8 cellular contexts compared by ENCODE assay signal in genomic region chr11:106087815-106088435, GRCh38. TPM values are rescaled to one million over a fixed set of nuclear protein-coding genes. Genes with fewer than 3 reads are reported as not detected.
DNase-seq lines count a peak whose midpoint lies in the region; ATAC-seq, FAIRE-seq and TF ChIP-seq lines count a peak whose summit lies in the region.

No MANE protein-coding gene starts in this region.

- DNase-seq in natural killer cell, result peak; percentile 33
- no peak for DNase-seq in natural killer cell treated with Interleukin-12 subunit alpha and Interleukin-12 subunit beta and Interleukin-15 and Interleukin-18, amount 100 ng/mL, for 72 hours (ENCODE audit: low spot score)
- DNase-seq in brain microvascular endothelial cell, result peak; percentile 63
- no peak for DNase-seq in keratinocyte (ENCODE audit: low read depth, low spot score)
- peak; percentile 29 to 40 for DNase-seq in stimulated activated CD4-positive, alpha-beta T cell treated with anti-CD3 and anti-CD28 coated beads, Interleukin-2, amount 100 ng/mL, for 48 hours

- H3K27ac Mint-ChIP-seq in natural killer cell, result peak overlapping the region; percentile 6 to 70
- H3K27ac Mint-ChIP-seq in natural killer cell treated with Interleukin-12 subunit alpha and Interleukin-12 subunit beta and Interleukin-15 and Interleukin-18, amount 100 ng/mL, for 72 hours, result no peak overlapping the region

- H3K27me3 ChIP-seq in KMS-11 (ENCODE audit: insufficient read depth, low read depth) (no peaks in the 10 kb centered on the region), SU-DHL-6 (ENCODE audit: low read length) (no peaks in the 10 kb centered on the region), brain microvascular endothelial cell (replicated peaks) (no peaks in the 10 kb centered on the region), keratinocyte (ENCODE audit: control insufficient read depth, extremely low read depth, insufficient read depth, low read length) (no peaks in the 10 kb centered on the region)

- ATAC-seq in natural killer cell (peak; percentile 72 to 89 (median 81)), HG03097 (IDR thresholded peaks at IDR 0.05; ENCODE audit: low FRiP score, unreplicated experiment) (no peak)
- ATAC-seq in natural killer cell treated with Interleukin-12 subunit alpha and Interleukin-12 subunit beta and Interleukin-15 and Interleukin-18, amount 100 ng/mL, for 72 hours, result no peak

- H3K4me3 ChIP-seq in KMS-11 (IDR thresholded peaks at IDR 0.05; ENCODE audit: insufficient read depth, low read depth, low read length), result no peak overlapping the region
- no peak overlapping the region for H3K4me3 ChIP-seq in SU-DHL-6 (ENCODE audit: insufficient read depth, low read length, poor library complexity, severe bottlenecking)
- no peak overlapping the region for H3K4me3 ChIP-seq in brain microvascular endothelial cell (ENCODE audit: low read depth, low read length)
- peak overlapping the region in 1 of 3 experiments; percentile 22 for H3K4me3 ChIP-seq in keratinocyte (ENCODE audit: control insufficient read depth in 2 of 3, extremely low read depth in 1 of 3, insufficient read depth in 2 of 3, low read depth in 1 of 3, low read length in 3 of 3)

- H3K4me1 Mint-ChIP-seq in natural killer cell, result peaks cover 27 to 47% of the 10 kb centered on the region in 2 donors
- H3K4me1 Mint-ChIP-seq in natural killer cell treated with Interleukin-12 subunit alpha and Interleukin-12 subunit beta and Interleukin-15 and Interleukin-18, amount 100 ng/mL, for 72 hours (ENCODE audit: low read depth in 2 of 2), result peaks cover 17 to 40% of the 10 kb centered on the region in 2 donors

- H3K4me1 ChIP-seq in KMS-11 (ENCODE audit: low read depth, poor library complexity, severe bottlenecking) (peaks cover 15% of the 10 kb centered on the region), keratinocyte (ENCODE audit: control insufficient read depth, extremely low read depth, insufficient read depth, low read length) (peaks cover 26% of the 10 kb centered on the region)

- TF ChIP-seq CTCF in natural killer cell (IDR thresholded peaks at IDR 0.05), result peak; percentile 91
- peak; percentile 81 for TF ChIP-seq CTCF in KMS-11 (conservative IDR thresholded peaks at IDR 0.05; ENCODE audit: low read depth, low read length)
- peak; percentile 75 for TF ChIP-seq CTCF in SU-DHL-6 (IDR thresholded peaks at IDR 0.05; ENCODE audit: insufficient read depth, low read length, poor library complexity, severe bottlenecking)
- TF ChIP-seq CTCF in brain microvascular endothelial cell (IDR thresholded peaks at IDR 0.05; ENCODE audit: low read depth, low read length, missing control alignments), result peak; percentile 88
- peak; percentile 65 to 83 (median 76) for TF ChIP-seq CTCF in keratinocyte (optimal IDR thresholded peaks at IDR 0.05 in 1 of 3, IDR thresholded peaks at IDR 0.05 in 1 of 3, conservative IDR thresholded peaks at IDR 0.05 in 1 of 3; ENCODE audit: extremely low read depth in 1 of 3, insufficient read depth in 2 of 3, low read length in 3 of 3)

- no peaks in the 10 kb centered on the region for H3K27me3 Mint-ChIP-seq in natural killer cell (ENCODE audit: low read depth in 2 of 2)
- no peaks in the 10 kb centered on the region for H3K27me3 Mint-ChIP-seq in natural killer cell treated with Interleukin-12 subunit alpha and Interleukin-12 subunit beta and Interleukin-15 and Interleukin-18, amount 100 ng/mL, for 72 hours

- H4K20me1 ChIP-seq in KMS-11 (ENCODE audit: insufficient read depth), result peaks cover 4% of the 10 kb centered on the region; the same call in 1 of the 2 replicates
- peaks cover 24% of the 10 kb centered on the region for H4K20me1 ChIP-seq in SU-DHL-6 (ENCODE audit: low read depth, low read length)
- H4K20me1 ChIP-seq in keratinocyte (ENCODE audit: control insufficient read depth, extremely low read depth, insufficient read depth, low read length), result peaks cover 3% of the 10 kb centered on the region

- dilution Hi-C loops in keratinocyte (cut with MboI; ENCODE audit: extremely low pct_ligation_motif_present, low sequenced_read_pairs), result no loop called here

- H3K9me3 ChIP-seq in SU-DHL-6 (ENCODE audit: insufficient read depth, low read length) (no peaks in the 10 kb centered on the region), keratinocyte (ENCODE audit: control insufficient read depth, low read depth, low read length) (no peaks in the 10 kb centered on the region)

- no peaks in the 10 kb centered on the region for H3K9me2 ChIP-seq in SU-DHL-6 (replicated peaks; ENCODE audit: insufficient read depth, low read length)

- no peak overlapping the region for H2AFZ ChIP-seq in KMS-11 (ENCODE audit: low read depth)
- no peak overlapping the region for H2AFZ ChIP-seq in SU-DHL-6 (ENCODE audit: low read depth, low read length, severe bottlenecking)
- no peak overlapping the region for H2AFZ ChIP-seq in keratinocyte (ENCODE audit: control insufficient read depth, low read length)

- no peaks in the 10 kb centered on the region for H3K9me1 ChIP-seq in keratinocyte (ENCODE audit: control insufficient read depth, extremely low read depth, insufficient read depth, low read length)

- H3K36me3 Mint-ChIP-seq in natural killer cell, result no peaks in the 10 kb centered on the region
- peaks cover 4% of the 10 kb centered on the region for H3K36me3 Mint-ChIP-seq in natural killer cell treated with Interleukin-12 subunit alpha and Interleukin-12 subunit beta and Interleukin-15 and Interleukin-18, amount 100 ng/mL, for 72 hours

- in situ Hi-C loops in brain microvascular endothelial cell (cut with HindIII; ENCODE audit: low pct_ligation_motif_present, low sequenced_read_pairs), result no loop called here

- H3K9ac ChIP-seq in KMS-11 (no peak overlapping the region), SU-DHL-6 (ENCODE audit: low read length) (no peak overlapping the region), keratinocyte (ENCODE audit: control insufficient read depth, extremely low read depth, insufficient read depth, low read length) (peak overlapping the region; percentile 15)

- H3K4me3 Mint-ChIP-seq in natural killer cell, result no peak overlapping the region
- H3K4me3 Mint-ChIP-seq in natural killer cell treated with Interleukin-12 subunit alpha and Interleukin-12 subunit beta and Interleukin-15 and Interleukin-18, amount 100 ng/mL, for 72 hours, result no peak overlapping the region

- no peaks in the 10 kb centered on the region for H3K36me3 ChIP-seq in KMS-11 (ENCODE audit: insufficient read depth)
- peaks cover 28% of the 10 kb centered on the region for H3K36me3 ChIP-seq in SU-DHL-6 (ENCODE audit: low read length)
- H3K36me3 ChIP-seq in brain microvascular endothelial cell (replicated peaks), result peaks cover 3% of the 10 kb centered on the region
- H3K36me3 ChIP-seq in keratinocyte (ENCODE audit: control insufficient read depth in 2 of 2, extremely low read depth in 1 of 2, insufficient read depth in 2 of 2, low read length in 2 of 2), result peaks cover 0 to 3% of the 10 kb centered on the region in 2 experiments

- peaks cover 3% of the 10 kb centered on the region; the same call in 1 of the 2 replicates for H3F3A ChIP-seq in SU-DHL-6 (ENCODE audit: insufficient read depth)

- FAIRE-seq in keratinocyte (lab: Jason Lieb, UNC), result peak; percentile 71

- H3K4me2 ChIP-seq in KMS-11 (no peak overlapping the region), SU-DHL-6 (ENCODE audit: low read depth, low read length, poor library complexity, severe bottlenecking) (peak overlapping the region; percentile 11), keratinocyte (ENCODE audit: control insufficient read depth, extremely low read depth, insufficient read depth, low read depth, low read length) (peak overlapping the region; percentile 58)

- peaks cover 24% of the 10 kb centered on the region for H3K79me2 ChIP-seq in KMS-11 (ENCODE audit: insufficient read depth, low read depth)
- H3K79me2 ChIP-seq in SU-DHL-6 (ENCODE audit: insufficient read depth, low read length), result peaks cover 72% of the 10 kb centered on the region
- H3K79me2 ChIP-seq in keratinocyte (ENCODE audit: control insufficient read depth, insufficient read depth, low read length), result peaks cover 70% of the 10 kb centered on the region

- intact Hi-C loops in natural killer cell (cut with micrococcal nuclease), result no loop called here

- H3K9me3 Mint-ChIP-seq in natural killer cell, result no peaks in the 10 kb centered on the region
- H3K9me3 Mint-ChIP-seq in natural killer cell treated with Interleukin-12 subunit alpha and Interleukin-12 subunit beta and Interleukin-15 and Interleukin-18, amount 100 ng/mL, for 72 hours, result no peaks in the 10 kb centered on the region

- H3K27ac ChIP-seq in KMS-11, result no peak overlapping the region
- H3K27ac ChIP-seq in SU-DHL-6 (ENCODE audit: low read depth, low read length), result no peak overlapping the region
- H3K27ac ChIP-seq in brain microvascular endothelial cell, result no peak overlapping the region
- H3K27ac ChIP-seq in keratinocyte (ENCODE audit: control insufficient read depth, insufficient read depth, low read length), result peak overlapping the region; percentile 31

RNA-seq across cellular contexts. Expression of gene AASDHPPT, which starts 10.5 kb away (rescaled TPM):
- 10 to 100 TPM; 18.7 to 30.6 (median 23.9) TPM for total RNA-seq in natural killer cell
- total RNA-seq in natural killer cell treated with Interleukin-12 subunit alpha and Interleukin-12 subunit beta and Interleukin-15 and Interleukin-18, amount 100 ng/mL, for 72 hours, result 10 to 100 TPM; 36.8 to 37.5 TPM
- polyA plus RNA-seq in keratinocyte, result 30.2 to 53.0 TPM (median 30.4 TPM) in 3 replicates
- polyA plus RNA-seq in keratinocyte (2011; ENCODE audit: low read depth), result 113 TPM
- polyA plus RNA-seq in keratinocyte (2011; cell fraction: cytosol; rRNA removed), result 29.2 and 52.4 TPM in 2 replicates
- polyA plus RNA-seq in keratinocyte (2011; cell fraction: nucleus; rRNA removed), result 19.8 and 31.8 TPM in 2 replicates
- 26.7 and 33.5 TPM in 2 replicates for polyA plus RNA-seq in keratinocyte (2012; ENCODE audit: low replicate concordance)
- 7.9 to 25.2 TPM (median 16.4 TPM) in 3 replicates for polyA minus RNA-seq in keratinocyte
- 59.3 TPM for polyA minus RNA-seq in keratinocyte (2011; cell fraction: cytosol; rRNA and poly(A)+ RNA removed)
- 25.6 and 36.5 TPM in 2 replicates for polyA minus RNA-seq in keratinocyte (2011; cell fraction: nucleus; rRNA and poly(A)+ RNA removed)

RNA-seq across cellular contexts. Expression of gene KBTBD3, which starts 10.8 kb away (rescaled TPM):
- total RNA-seq in natural killer cell, result 10 to 100 TPM in 1 of 3 donors, 1 to 10 TPM in 2; 9.0 to 12.7 (median 9.9) TPM
- 1 to 10 TPM; 2.5 to 6.7 TPM for total RNA-seq in natural killer cell treated with Interleukin-12 subunit alpha and Interleukin-12 subunit beta and Interleukin-15 and Interleukin-18, amount 100 ng/mL, for 72 hours
- polyA plus RNA-seq in keratinocyte, result 1.5 to 12.8 TPM (median 8.9 TPM) in 3 replicates
- polyA plus RNA-seq in keratinocyte (2011; ENCODE audit: low read depth), result 4.0 TPM
- polyA plus RNA-seq in keratinocyte (2011; cell fraction: cytosol; rRNA removed), result 2.7 and 4.0 TPM in 2 replicates
- 2.8 TPM in 2 replicates for polyA plus RNA-seq in keratinocyte (2011; cell fraction: nucleus; rRNA removed)
- 3.4 and 5.2 TPM in 2 replicates for polyA plus RNA-seq in keratinocyte (2012; ENCODE audit: low replicate concordance)
- polyA minus RNA-seq in keratinocyte, result 4.4 to 8.5 TPM (median 5.7 TPM) in 3 replicates
- 1.3 TPM for polyA minus RNA-seq in keratinocyte (2011; cell fraction: cytosol; rRNA and poly(A)+ RNA removed)
- polyA minus RNA-seq in keratinocyte (2011; cell fraction: nucleus; rRNA and poly(A)+ RNA removed), result 5.0 and 8.9 TPM in 2 replicates

Comparison
In these comparisons a context has a peak if more than half of its experiments do, and no peak if none do; other contexts are left out.
1. ATAC-seq: peak in natural killer cell (3 of 3); none in natural killer cell treated with Interleukin-12 subunit alpha and Interleukin-12 subunit beta and Interleukin-15 and Interleukin-18, amount 100 ng/mL, for 72 hours (0 of 2) and HG03097 (single experiment).
2. DNase-seq: peak in natural killer cell (single experiment), brain microvascular endothelial cell (single experiment) and stimulated activated CD4-positive, alpha-beta T cell treated with anti-CD3 and anti-CD28 coated beads, Interleukin-2, amount 100 ng/mL, for 48 hours (2 of 2); none in natural killer cell treated with Interleukin-12 subunit alpha and Interleukin-12 subunit beta and Interleukin-15 and Interleukin-18, amount 100 ng/mL, for 72 hours (single experiment) and keratinocyte (single experiment).
3. H3K27ac Mint-ChIP-seq: peak in natural killer cell (2 of 2); none in natural killer cell treated with Interleukin-12 subunit alpha and Interleukin-12 subunit beta and Interleukin-15 and Interleukin-18, amount 100 ng/mL, for 72 hours (0 of 2).
4. Peak in every context shown above with its lines, with median percentiles within 50 percentile points of each other: CTCF ChIP-seq.